8 cellular contexts compared by ENCODE assay signal in the genomic region with DNA sequence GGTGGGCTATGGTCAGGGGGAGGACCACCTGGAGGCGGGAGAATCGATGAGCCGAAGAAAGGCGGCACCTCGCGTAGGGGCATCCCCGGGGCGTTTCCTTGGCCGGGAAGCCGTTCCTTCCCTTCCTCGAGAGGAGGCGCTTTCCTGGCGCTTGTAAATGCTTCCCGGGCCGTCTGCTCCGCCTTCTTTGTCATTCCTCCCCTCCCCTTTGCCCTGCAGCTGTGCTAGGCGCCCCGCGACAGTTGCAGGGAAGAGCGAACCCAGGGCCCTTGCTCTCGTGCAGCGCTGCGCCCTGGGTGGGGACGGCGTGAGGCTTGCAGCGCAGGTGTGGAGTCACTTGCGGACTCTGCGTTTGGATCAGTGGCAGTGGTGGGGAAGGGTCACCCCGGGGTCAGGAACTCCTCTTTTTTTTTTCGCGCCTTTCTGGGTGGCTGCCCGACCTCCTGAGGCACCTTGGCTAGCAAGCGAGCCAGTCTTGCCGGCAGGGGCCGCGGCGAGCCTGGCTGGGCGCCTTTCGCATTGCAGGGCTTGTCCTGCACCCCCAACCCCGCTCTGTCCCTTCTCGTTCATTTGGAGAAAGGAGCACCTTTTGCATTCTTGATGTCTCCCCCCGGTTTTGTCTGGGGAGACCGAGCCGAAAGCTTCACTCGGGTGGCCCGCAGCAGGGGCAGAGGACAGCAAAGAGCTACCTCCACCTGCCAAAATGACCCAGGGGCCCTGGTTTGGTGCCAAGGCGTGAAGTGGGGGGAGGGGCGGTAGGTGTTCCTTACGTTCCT. TPM values are rescaled to one million over a fixed set of nuclear protein-coding genes. Genes with fewer than 3 reads are reported as not detected.
A peak's percentile ranks its signal among the peaks of the same experiment; 100 is the strongest.
DNase-seq lines count a peak whose midpoint lies in the region; ATAC-seq and TF ChIP-seq lines count a peak whose summit lies in the region.

No MANE protein-coding gene starts in this region.

- H3K27me3 ChIP-seq in mucosa of rectum (ENCODE audit: control insufficient read depth in 2 of 2, insufficient read depth in 2 of 2, low read length in 2 of 2) (peaks cover 18 to 22% of the 10 kb centered on the region in 2 donors), uterus (no peaks in the 10 kb centered on the region)

- H3K4me1 ChIP-seq in mucosa of rectum (ENCODE audit: control insufficient read depth in 2 of 2, insufficient read depth in 2 of 2, low read length in 2 of 2) (peaks cover 7 to 13% of the 10 kb centered on the region in 2 donors), uterus (no peaks in the 10 kb centered on the region)

- no peak for TF ChIP-seq POLR2A in uterus (IDR thresholded peaks at IDR 0.05)

- TF ChIP-seq CTCF in epithelial cell of proximal tubule (conservative IDR thresholded peaks at IDR 0.05; ENCODE audit: low read depth, low read length) (peak; percentile 28), uterus (IDR thresholded peaks at IDR 0.05) (no peak)

- H3K27ac ChIP-seq in mucosa of rectum (ENCODE audit: low read depth in 2 of 2, low read length in 2 of 2) (peak overlapping the region in 1 of 2 donors; percentile 74), uterus (peak overlapping the region; percentile 5 to 50)

- H3K9me3 ChIP-seq in mucosa of rectum (ENCODE audit: control insufficient read depth in 2 of 2, low read length in 2 of 2) (no peaks in the 10 kb centered on the region), uterus (no peaks in the 10 kb centered on the region)

- intact Hi-C loops in uterus (cut with DNase I; ENCODE audit: low total_unique reads): no loop called here

- H3K4me3 ChIP-seq in epithelial cell of proximal tubule (ENCODE audit: low read depth, low read length) (peak overlapping the region; percentile 90), mucosa of rectum (ENCODE audit: low read length in 2 of 2) (peak overlapping the region; percentile 69 to 78), uterus (peak overlapping the region; percentile 29 to 49)

- in situ Hi-C loops in KBM-7 (cut with MboI; ENCODE audit: low pct_unique_long_range_greater_than_20kb, low sequenced_read_pairs): no loop called here

- no peaks in the 10 kb centered on the region for H3K36me3 ChIP-seq in mucosa of rectum (ENCODE audit: control insufficient read depth in 2 of 2, insufficient read depth in 2 of 2, low read length in 2 of 2)
- H3K36me3 ChIP-seq in uterus: no peaks in the 10 kb centered on the region

- H3K9ac ChIP-seq in mucosa of rectum (ENCODE audit: low read depth in 1 of 2, low read length in 2 of 2): peak overlapping the region; percentile 32 to 65

- peak; percentile 92 for DNase-seq in AG20443 (ENCODE audit: low spot score)
- DNase-seq in KBM-7: peak; percentile 65
- peak; percentile 61 for DNase-seq in SKM-1 treated with dmso at 0.1 percent for 144 hours (lab: John Stamatoyannopoulos, UW; ENCODE audit: unreplicated experiment)
- DNase-seq in epithelial cell of proximal tubule (ENCODE audit: low read depth): no peak
- DNase-seq in uterus: peak; percentile 36 to 40

- ATAC-seq in GM18909 (IDR thresholded peaks at IDR 0.05; ENCODE audit: poor library complexity, unreplicated experiment) (peak; percentile 25), GM21526 (IDR thresholded peaks at IDR 0.05; ENCODE audit: low FRiP score, unreplicated experiment) (no peak)

RNA-seq across cellular contexts. Expression of gene KCNS3, which starts 0.9 kb away (rescaled TPM):
- total RNA-seq in epithelial cell of proximal tubule (16.2 and 26.9 TPM in 2 replicates), uterus (10 to 100 TPM in 3 of 4 donors, 1 to 10 TPM in 1; 4.8 to 67.6 (median 11.6) TPM)

Comparison
In these comparisons a context has a peak if more than half of its experiments do, and no peak if none do; other contexts are left out.
1. H3K4me3 ChIP-seq: peak in every context shown above with its lines; median percentile 90 in epithelial cell of proximal tubule; 74 in mucosa of rectum; 39 in uterus.